Comparison of ENCODE assay signal across 1 cellular context in the genomic region with DNA sequence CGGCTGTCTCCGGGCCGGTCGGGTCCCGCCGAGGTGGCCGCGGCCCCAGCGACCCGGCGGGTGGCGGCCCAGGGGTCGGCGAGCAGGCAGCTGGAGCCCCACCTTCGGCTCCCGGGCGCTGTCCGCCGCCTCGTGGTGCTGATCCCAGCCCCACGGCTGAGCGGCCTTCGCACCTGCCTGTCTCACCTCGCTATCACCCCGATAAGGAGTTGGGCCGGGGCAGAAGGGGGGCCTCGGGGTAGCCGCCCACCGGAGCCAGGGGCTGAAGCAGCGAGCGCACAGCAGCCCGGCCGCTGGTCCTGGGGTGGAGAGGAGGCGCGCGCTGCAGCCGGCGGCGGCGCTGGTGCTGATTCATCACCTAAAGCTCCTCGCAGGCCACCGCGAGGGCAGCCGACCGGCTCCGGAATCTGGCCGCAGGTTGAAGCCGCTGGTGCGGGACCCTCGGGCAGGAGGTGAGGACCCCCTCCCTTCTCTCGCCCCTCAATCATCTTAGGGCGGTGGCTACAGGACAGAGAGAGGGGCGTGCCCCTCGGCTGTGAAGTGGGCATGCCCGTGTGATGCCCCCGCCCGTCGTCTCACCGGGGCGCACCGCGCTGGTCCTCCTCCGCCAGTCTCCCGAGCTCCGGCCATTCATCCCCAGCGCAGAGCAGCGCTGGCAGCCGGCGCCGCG.
TF ChIP-seq lines count a peak whose summit lies in the region.

No MANE protein-coding gene starts in this region.

TF ChIP-seq in HEK293, 187 proteins besides CTCF, POLR2A, EP300 and RAD21 (continued from another document and continues in another):
- TF ChIP-seq, protein P1, sequence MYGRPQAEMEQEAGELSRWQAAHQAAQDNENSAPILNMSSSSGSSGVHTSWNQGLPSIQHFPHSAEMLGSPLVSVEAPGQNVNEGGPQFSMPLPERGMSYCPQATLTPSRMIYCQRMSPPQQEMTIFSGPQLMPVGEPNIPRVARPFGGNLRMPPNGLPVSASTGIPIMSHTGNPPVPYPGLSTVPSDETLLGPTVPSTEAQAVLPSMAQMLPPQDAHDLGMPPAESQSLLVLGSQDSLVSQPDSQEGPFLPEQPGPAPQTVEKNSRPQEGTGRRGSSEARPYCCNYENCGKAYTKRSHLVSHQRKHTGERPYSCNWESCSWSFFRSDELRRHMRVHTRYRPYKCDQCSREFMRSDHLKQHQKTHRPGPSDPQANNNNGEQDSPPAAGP (tag by site-specific recombination; IDR thresholded peaks at IDR 0.05), result no peak; the same call in none of the 2 replicates
- TF ChIP-seq PRDM1 (tag by site-specific recombination; IDR thresholded peaks at IDR 0.05) (no peak), ZNF302 (tag by site-specific recombination; IDR thresholded peaks at IDR 0.05; ENCODE audit: low read depth) (no peak), ZNF664 (tag by site-specific recombination; IDR thresholded peaks at IDR 0.05) (no peak), EGR2 (tag by site-specific recombination; IDR thresholded peaks at IDR 0.05; ENCODE audit: low read depth) (no peak), ZNF501 (tag by site-specific recombination; IDR thresholded peaks at IDR 0.05) (0 out of 2 replicates have a peak, but pooled peaks have one; percentile 63), ZEB2 (tag by site-specific recombination; IDR thresholded peaks at IDR 0.05) (peak; percentile 84; the same call in 1 of the 2 replicates), GFI1B (tag by site-specific recombination; IDR thresholded peaks at IDR 0.05) (no peak), ZNF280D (tag by site-specific recombination; IDR thresholded peaks at IDR 0.05) (no peak), ZNF558 (tag by site-specific recombination; IDR thresholded peaks at IDR 0.05) (no peak), ZNF16 (tag by site-specific recombination; IDR thresholded peaks at IDR 0.05; ENCODE audit: low read depth) (no peak), ZNF596 (tag by site-specific recombination; IDR thresholded peaks at IDR 0.05) (peak; percentile 53; the same call in 1 of the 2 replicates), PBX3 (CRISPR knock-in tag; IDR thresholded peaks at IDR 0.05) (peak; percentile 84; the same call in 1 of the 2 replicates), ZNF707 (tag by site-specific recombination; IDR thresholded peaks at IDR 0.05) (no peak), ZNF121 (tag by site-specific recombination; IDR thresholded peaks at IDR 0.05) (no peak), ZNF26 (tag by site-specific recombination; IDR thresholded peaks at IDR 0.05) (no peak), ZNF155 (tag by site-specific recombination; IDR thresholded peaks at IDR 0.05) (no peak), ZNF768 (tag by site-specific recombination; IDR thresholded peaks at IDR 0.05) (no peak), ZFP3 (tag by site-specific recombination; IDR thresholded peaks at IDR 0.05; ENCODE audit: low read depth) (no peak), ZBTB20 (tag by site-specific recombination; IDR thresholded peaks at IDR 0.05) (peak; percentile 74), ZNF791 (tag by site-specific recombination; IDR thresholded peaks at IDR 0.05) (no peak), ATF2 (tag by site-specific recombination; IDR thresholded peaks at IDR 0.05; ENCODE audit: low read depth) (no peak), SALL2 (tag by site-specific recombination; IDR thresholded peaks at IDR 0.05; ENCODE audit: borderline replicate concordance) (no peak), ZNF311 (tag by site-specific recombination; IDR thresholded peaks at IDR 0.05; ENCODE audit: borderline replicate concordance) (no peak), ZNF670 (tag by site-specific recombination; IDR thresholded peaks at IDR 0.05; ENCODE audit: low read depth) (no peak), ZNF837 (tag by site-specific recombination; IDR thresholded peaks at IDR 0.05) (no peak), ZNF433 (tag by site-specific recombination; IDR thresholded peaks at IDR 0.05; ENCODE audit: low read depth) (no peak), GLI2 (tag by site-specific recombination; IDR thresholded peaks at IDR 0.05; ENCODE audit: borderline replicate concordance, low read depth) (no peak), MEIS1 (CRISPR knock-in tag; IDR thresholded peaks at IDR 0.05; ENCODE audit: borderline replicate concordance) (no peak), ZNF521 (tag by site-specific recombination; IDR thresholded peaks at IDR 0.05) (no peak), ZNF132 (tag by site-specific recombination; IDR thresholded peaks at IDR 0.05; ENCODE audit: borderline replicate concordance) (no peak), ZNF133 (tag by site-specific recombination; IDR thresholded peaks at IDR 0.05) (no peak), ZNF514 (tag by site-specific recombination; IDR thresholded peaks at IDR 0.05) (no peak), ZNF248 (tag by site-specific recombination; IDR thresholded peaks at IDR 0.05) (no peak), ZNF639 (tag by site-specific recombination; IDR thresholded peaks at IDR 0.05) (no peak), ZNF785 (tag by site-specific recombination; IDR thresholded peaks at IDR 0.05) (no peak), ZNF626 (tag by site-specific recombination; IDR thresholded peaks at IDR 0.05) (peak; percentile 50; the same call in 1 of the 2 replicates), ZBTB17 (tag by site-specific recombination; IDR thresholded peaks at IDR 0.05) (peak; percentile 91), HOXA7 (CRISPR knock-in tag; IDR thresholded peaks at IDR 0.05; ENCODE audit: borderline replicate concordance) (no peak)
- TF ChIP-seq, protein P2, sequence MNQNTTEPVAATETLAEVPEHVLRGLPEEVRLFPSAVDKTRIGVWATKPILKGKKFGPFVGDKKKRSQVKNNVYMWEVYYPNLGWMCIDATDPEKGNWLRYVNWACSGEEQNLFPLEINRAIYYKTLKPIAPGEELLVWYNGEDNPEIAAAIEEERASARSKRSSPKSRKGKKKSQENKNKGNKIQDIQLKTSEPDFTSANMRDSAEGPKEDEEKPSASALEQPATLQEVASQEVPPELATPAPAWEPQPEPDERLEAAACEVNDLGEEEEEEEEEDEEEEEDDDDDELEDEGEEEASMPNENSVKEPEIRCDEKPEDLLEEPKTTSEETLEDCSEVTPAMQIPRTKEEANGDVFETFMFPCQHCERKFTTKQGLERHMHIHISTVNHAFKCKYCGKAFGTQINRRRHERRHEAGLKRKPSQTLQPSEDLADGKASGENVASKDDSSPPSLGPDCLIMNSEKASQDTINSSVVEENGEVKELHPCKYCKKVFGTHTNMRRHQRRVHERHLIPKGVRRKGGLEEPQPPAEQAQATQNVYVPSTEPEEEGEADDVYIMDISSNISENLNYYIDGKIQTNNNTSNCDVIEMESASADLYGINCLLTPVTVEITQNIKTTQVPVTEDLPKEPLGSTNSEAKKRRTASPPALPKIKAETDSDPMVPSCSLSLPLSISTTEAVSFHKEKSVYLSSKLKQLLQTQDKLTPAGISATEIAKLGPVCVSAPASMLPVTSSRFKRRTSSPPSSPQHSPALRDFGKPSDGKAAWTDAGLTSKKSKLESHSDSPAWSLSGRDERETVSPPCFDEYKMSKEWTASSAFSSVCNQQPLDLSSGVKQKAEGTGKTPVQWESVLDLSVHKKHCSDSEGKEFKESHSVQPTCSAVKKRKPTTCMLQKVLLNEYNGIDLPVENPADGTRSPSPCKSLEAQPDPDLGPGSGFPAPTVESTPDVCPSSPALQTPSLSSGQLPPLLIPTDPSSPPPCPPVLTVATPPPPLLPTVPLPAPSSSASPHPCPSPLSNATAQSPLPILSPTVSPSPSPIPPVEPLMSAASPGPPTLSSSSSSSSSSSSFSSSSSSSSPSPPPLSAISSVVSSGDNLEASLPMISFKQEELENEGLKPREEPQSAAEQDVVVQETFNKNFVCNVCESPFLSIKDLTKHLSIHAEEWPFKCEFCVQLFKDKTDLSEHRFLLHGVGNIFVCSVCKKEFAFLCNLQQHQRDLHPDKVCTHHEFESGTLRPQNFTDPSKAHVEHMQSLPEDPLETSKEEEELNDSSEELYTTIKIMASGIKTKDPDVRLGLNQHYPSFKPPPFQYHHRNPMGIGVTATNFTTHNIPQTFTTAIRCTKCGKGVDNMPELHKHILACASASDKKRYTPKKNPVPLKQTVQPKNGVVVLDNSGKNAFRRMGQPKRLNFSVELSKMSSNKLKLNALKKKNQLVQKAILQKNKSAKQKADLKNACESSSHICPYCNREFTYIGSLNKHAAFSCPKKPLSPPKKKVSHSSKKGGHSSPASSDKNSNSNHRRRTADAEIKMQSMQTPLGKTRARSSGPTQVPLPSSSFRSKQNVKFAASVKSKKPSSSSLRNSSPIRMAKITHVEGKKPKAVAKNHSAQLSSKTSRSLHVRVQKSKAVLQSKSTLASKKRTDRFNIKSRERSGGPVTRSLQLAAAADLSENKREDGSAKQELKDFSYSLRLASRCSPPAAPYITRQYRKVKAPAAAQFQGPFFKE (tag by site-specific recombination; IDR thresholded peaks at IDR 0.05; ENCODE audit: borderline replicate concordance), result no peak
- TF ChIP-seq, protein P3, sequence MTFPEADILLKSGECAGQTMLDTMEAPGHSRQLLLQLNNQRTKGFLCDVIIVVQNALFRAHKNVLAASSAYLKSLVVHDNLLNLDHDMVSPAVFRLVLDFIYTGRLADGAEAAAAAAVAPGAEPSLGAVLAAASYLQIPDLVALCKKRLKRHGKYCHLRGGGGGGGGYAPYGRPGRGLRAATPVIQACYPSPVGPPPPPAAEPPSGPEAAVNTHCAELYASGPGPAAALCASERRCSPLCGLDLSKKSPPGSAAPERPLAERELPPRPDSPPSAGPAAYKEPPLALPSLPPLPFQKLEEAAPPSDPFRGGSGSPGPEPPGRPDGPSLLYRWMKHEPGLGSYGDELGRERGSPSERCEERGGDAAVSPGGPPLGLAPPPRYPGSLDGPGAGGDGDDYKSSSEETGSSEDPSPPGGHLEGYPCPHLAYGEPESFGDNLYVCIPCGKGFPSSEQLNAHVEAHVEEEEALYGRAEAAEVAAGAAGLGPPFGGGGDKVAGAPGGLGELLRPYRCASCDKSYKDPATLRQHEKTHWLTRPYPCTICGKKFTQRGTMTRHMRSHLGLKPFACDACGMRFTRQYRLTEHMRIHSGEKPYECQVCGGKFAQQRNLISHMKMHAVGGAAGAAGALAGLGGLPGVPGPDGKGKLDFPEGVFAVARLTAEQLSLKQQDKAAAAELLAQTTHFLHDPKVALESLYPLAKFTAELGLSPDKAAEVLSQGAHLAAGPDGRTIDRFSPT (tag by site-specific recombination; IDR thresholded peaks at IDR 0.05), result peak; percentile 74
- TF ChIP-seq, protein P4, sequence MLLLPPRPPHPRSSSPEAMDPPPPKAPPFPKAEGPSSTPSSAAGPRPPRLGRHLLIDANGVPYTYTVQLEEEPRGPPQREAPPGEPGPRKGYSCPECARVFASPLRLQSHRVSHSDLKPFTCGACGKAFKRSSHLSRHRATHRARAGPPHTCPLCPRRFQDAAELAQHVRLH (tag by site-specific recombination; IDR thresholded peaks at IDR 0.05), result no peak
